Comparison of ENCODE assay signal across 13 cellular contexts in genomic region chr4:23789765-23790164, GRCh38.
DNase-seq lines count a peak whose midpoint lies in the region; ATAC-seq and TF ChIP-seq lines count a peak whose summit lies in the region.
"Had no signal": no experiment of that assay in that cellular context is flagged by ENCODE, and none has a peak within 500 bp of the region (broad histone marks: within the 10 kb centered on the region; RNA-seq: fewer than 3 reads in every experiment).

No MANE protein-coding gene starts in this region.

- POLR2A ChIA-PET in BJ (lab: Charles Lee), result no interaction called here

- ATAC-seq in heart left ventricle, result peak; percentile 74 to 87 (median 77)
- no peak for ATAC-seq in HG03520 (IDR thresholded peaks at IDR 0.05; ENCODE audit: unreplicated experiment)
- ATAC-seq: K562 had no signal

- peak; percentile 93 for DNase-seq in BJ (ENCODE audit: low read depth)
- peak; percentile 72 for DNase-seq in T1000 (lab: John Stamatoyannopoulos, UW)
- peak in 4 of 5 donors; percentile 65 to 71 (median 66) for DNase-seq in heart left ventricle
- peak in 3 of 5 donors; percentile 8 to 53 (median 38) for DNase-seq in ovary
- DNase-seq in NCI-H2171 treated with DMSO at 0.1 percent for 48 hours (lab: John Stamatoyannopoulos, UW), result no peak
- DNase-seq in stimulated activated CD4-positive, alpha-beta T cell treated with anti-CD3 and anti-CD28 coated beads, Interleukin-1b, Interleukin-23, amount 100 ng/mL, for 48 hours, result no peak
- DNase-seq in putamen (ENCODE audit: low spot score), result no peak
- DNase-seq: activated gamma-delta T cell, dermis blood vessel endothelial cell, small intestine had no signal

- TF ChIP-seq POLR2A in heart left ventricle (IDR thresholded peaks at IDR 0.05) (no peak), ovary (IDR thresholded peaks at IDR 0.05) (no peak)

- H3K4me1 ChIP-seq in heart left ventricle (peaks cover 0 to 32% (median 8%) of the 10 kb centered on the region in 12 donors), ovary (ENCODE audit: insufficient read depth) (no peaks in the 10 kb centered on the region)
- H3K4me1 ChIP-seq: BLaER1 had no signal

- H3K27me3 ChIP-seq in BJ (ENCODE audit: control insufficient read depth, insufficient read depth, low read length) (no peaks in the 10 kb centered on the region), heart left ventricle (no peaks in the 10 kb centered on the region), ovary (no peaks in the 10 kb centered on the region)
- H3K27me3 ChIP-seq: BLaER1 had no signal

- H3K27ac ChIP-seq in heart left ventricle (peak overlapping the region in 10 of 12 donors; percentile 20 to 83 (median 68)), ovary (no peak overlapping the region)
- H3K27ac ChIP-seq: BLaER1 had no signal

- CTCF ChIA-PET in BJ (lab: Yijun Ruan, JAX), result interaction anchor here (1.1 to 1.2 kb wide), 2 partner anchors 17 kb away, joined by 3 to 4 read pairs; no protein-coding TSS in a partner anchor

- TF ChIP-seq CTCF in BJ (IDR thresholded peaks at IDR 0.05; ENCODE audit: insufficient read depth, low read depth, low read length) (no peak), heart left ventricle (IDR thresholded peaks at IDR 0.05) (no peak), ovary (IDR thresholded peaks at IDR 0.05) (no peak)

- intact Hi-C loops in heart left ventricle (cut with DNase I), result no loop called here
- intact Hi-C loops in ovary (cut with DNase I), result no loop called here

- no peak overlapping the region for H3K4me3 ChIP-seq in BJ (ENCODE audit: low read depth, low read length)
- no peak overlapping the region for H3K4me3 ChIP-seq in heart left ventricle
- no peak overlapping the region for H3K4me3 ChIP-seq in ovary
- H3K4me3 ChIP-seq: BLaER1, K562 had no signal

- H3K36me3 ChIP-seq in BJ (ENCODE audit: control insufficient read depth, insufficient read depth, low read length) (no peaks in the 10 kb centered on the region), heart left ventricle (peaks cover 0 to 22% (median 0%) of the 10 kb centered on the region in 9 donors), ovary (no peaks in the 10 kb centered on the region)
- H3K36me3 ChIP-seq: BLaER1 had no signal

- peaks cover 0 to 9% (median 0%) of the 10 kb centered on the region in 12 donors for H3K9me3 ChIP-seq in heart left ventricle
- no peaks in the 10 kb centered on the region for H3K9me3 ChIP-seq in ovary
- H3K9me3 ChIP-seq: BLaER1 had no signal

- TF ChIP-seq EP300 in ovary (IDR thresholded peaks at IDR 0.05), result no peak

- WGBS in heart left ventricle, 4 donors, result 26 to 32% (median 28%) methylated on average over 5 of the region's 5 CpGs
- WGBS in ovary, 3 donors, result 35 to 44% (median 43%) methylated on average over 5 of the region's 5 CpGs

Comparison
In these comparisons a context has a peak if more than half of its experiments do, and no peak if none do; other contexts are left out.
1. DNase-seq: peak in BJ (single experiment), T1000 (single experiment), heart left ventricle (4 of 5) and ovary (3 of 5); none in NCI-H2171 treated with DMSO at 0.1 percent for 48 hours (single experiment), stimulated activated CD4-positive, alpha-beta T cell treated with anti-CD3 and anti-CD28 coated beads, Interleukin-1b, Interleukin-23, amount 100 ng/mL, for 48 hours (single experiment) and putamen (single experiment).
2. H3K27ac ChIP-seq: peak in heart left ventricle (10 of 12); none in ovary (0 of 2).